In the genomic region with DNA sequence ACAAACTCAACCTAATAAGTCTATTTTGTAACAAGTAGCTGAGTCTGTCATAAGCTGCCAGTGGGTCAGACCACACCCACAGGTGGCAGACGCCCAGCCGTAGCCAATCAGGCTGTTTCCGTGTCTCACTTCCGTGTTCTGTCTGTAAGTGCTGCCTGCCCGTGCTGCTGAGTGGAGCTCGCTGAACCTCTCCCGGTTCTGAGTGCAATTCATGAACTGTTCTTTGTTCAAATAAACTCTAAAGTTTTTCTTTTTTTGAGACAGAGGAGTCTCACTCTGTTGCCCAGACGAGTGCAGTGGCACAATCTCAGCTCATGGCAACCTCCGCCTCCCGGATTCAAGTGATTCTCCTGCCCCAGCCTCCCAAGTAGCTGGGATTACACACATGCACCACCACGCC, we compare ENCODE assay signal across 19 cellular contexts. TPM values are rescaled to one million over a fixed set of nuclear protein-coding genes. Genes with fewer than 3 reads are reported as not detected.
DNase-seq lines count a peak whose midpoint lies in the region; ATAC-seq and TF ChIP-seq lines count a peak whose summit lies in the region.
"Had no signal": no experiment of that assay in that cellular context is flagged by ENCODE, and none has a peak within 500 bp of the region (broad histone marks: within the 10 kb centered on the region; RNA-seq: fewer than 3 reads in every experiment).

No MANE protein-coding gene starts in this region.

- no peak for TF ChIP-seq CTCF in foreskin keratinocyte (conservative IDR thresholded peaks at IDR 0.05)

- peaks cover 6% of the 10 kb centered on the region in 2 donors for H3K4me1 Mint-ChIP-seq in stimulated activated naive B cell treated with anti-CD40 and anti-IgM and Interleukin-4, amounts not matched to agents 10 μg/mL and 1 μg/mL and 100 μg/mL, for 72 hours
- H3K4me1 Mint-ChIP-seq: naive B cell had no signal

- H3K27ac ChIP-seq in foreskin keratinocyte: no peak overlapping the region
- H3K27ac ChIP-seq: GM23248, vagina had no signal

- no peaks in the 10 kb centered on the region for H3K4me1 ChIP-seq in foreskin keratinocyte

- H3K27ac Mint-ChIP-seq in stimulated activated naive B cell treated with anti-CD40 and anti-IgM and Interleukin-4, amounts not matched to agents 10 μg/mL and 1 μg/mL and 100 μg/mL, for 72 hours: peak overlapping the region; percentile 25
- H3K27ac Mint-ChIP-seq: activated naive CD8-positive, alpha-beta T cell treated with anti-CD3 and anti-CD28 coated beads, Interleukin-2, amount 10 ng/mL, durations not matched to agents 7 days and 5 days had no signal

- H3K36me3 Mint-ChIP-seq in stimulated activated naive B cell treated with anti-CD40 and anti-IgM and Interleukin-4, amounts not matched to agents 10 μg/mL and 1 μg/mL and 100 μg/mL, for 72 hours: peaks cover 20 to 45% of the 10 kb centered on the region in 2 donors

- no peaks in the 10 kb centered on the region for H3K9me3 Mint-ChIP-seq in stimulated activated naive B cell treated with anti-CD40 and anti-IgM and Interleukin-4, amounts not matched to agents 10 μg/mL and 1 μg/mL and 100 μg/mL, for 72 hours
- H3K9me3 Mint-ChIP-seq: activated naive CD8-positive, alpha-beta T cell treated with anti-CD3 and anti-CD28 coated beads, Interleukin-2, amount 10 ng/mL, durations not matched to agents 7 days and 5 days; naive B cell had no signal

- peaks cover 0 to 8% of the 10 kb centered on the region in 2 donors for H3K27me3 Mint-ChIP-seq in stimulated activated naive B cell treated with anti-CD40 and anti-IgM and Interleukin-4, amounts not matched to agents 10 μg/mL and 1 μg/mL and 100 μg/mL, for 72 hours
- H3K27me3 Mint-ChIP-seq: naive B cell had no signal

- peaks cover 24% of the 10 kb centered on the region for H3K27me3 ChIP-seq in foreskin keratinocyte
- H3K27me3 ChIP-seq: vagina had no signal

- no peak overlapping the region for H3K4me3 Mint-ChIP-seq in stimulated activated naive B cell treated with anti-CD40 and anti-IgM and Interleukin-4, amounts not matched to agents 10 μg/mL and 1 μg/mL and 100 μg/mL, for 72 hours
- H3K4me3 Mint-ChIP-seq: activated naive CD8-positive, alpha-beta T cell treated with anti-CD3 and anti-CD28 coated beads, Interleukin-2, amount 10 ng/mL, durations not matched to agents 7 days and 5 days had no signal

- peak; percentile 36 for DNase-seq in activated CD8-positive, alpha-beta memory T cell treated with anti-CD3 and anti-CD28 coated beads, Interleukin-2, amount 50 U/mL, for 48 hours
- no peak for DNase-seq in activated CD8-positive, alpha-beta memory T cell treated with anti-CD3 and anti-CD28 coated beads for 24 hours
- DNase-seq in NOMO-1 (lab: John Stamatoyannopoulos, UW; ENCODE audit: unreplicated experiment in 2 of 2) (peak; percentile 41 to 49), iPS-NIHi11 (ENCODE audit: low spot score) (peak; percentile 49), foreskin keratinocyte (no peak)
- no peak for DNase-seq in stimulated activated naive B cell treated with anti-CD40 and anti-IgM and Interleukin-4, amounts not matched to agents 10 μg/mL and 1 μg/mL and 100 μg/mL, for 72 hours
- no peak for DNase-seq in activated naive CD4-positive, alpha-beta T cell treated with Interleukin-2 at 50 U/mL for 16 hours
- DNase-seq: ACHN; activated naive CD8-positive, alpha-beta T cell treated with anti-CD3 and anti-CD28 coated beads, Interleukin-2, amount 10 ng/mL, durations not matched to agents 7 days and 5 days; caudate nucleus; COR-L47; GM23248; kidney glomerular epithelial cell; naive B cell; NCI-H1105; NCI-H446 treated with DMSO at 0.1 percent for 48 hours; PC-3 had no signal

- no peak for ATAC-seq in stimulated activated naive B cell treated with anti-CD40 and anti-IgM and Interleukin-4, amounts not matched to agents 10 μg/mL and 1 μg/mL and 100 μg/mL, for 72 hours (replicated peaks)
- ATAC-seq in GM21529 (IDR thresholded peaks at IDR 0.05; ENCODE audit: unreplicated experiment): no peak
- ATAC-seq in foreskin keratinocyte: no peak
- ATAC-seq: PC-3 had no signal

RNA-seq across cellular contexts. Expression of a gene that starts 25.1 kb away (rescaled TPM):
- total RNA-seq in foreskin keratinocyte: 15.6 and 18.3 TPM in 2 replicates
- 12.2 and 13.3 TPM in 2 replicates for polyA plus RNA-seq in foreskin keratinocyte

Comparison
In these comparisons a context has a peak if more than half of its experiments do, and no peak if none do; other contexts are left out.
1. DNase-seq: peak in activated CD8-positive, alpha-beta memory T cell treated with anti-CD3 and anti-CD28 coated beads, Interleukin-2, amount 50 U/mL, for 48 hours (single experiment), NOMO-1 (2 of 2) and iPS-NIHi11 (single experiment); none in activated CD8-positive, alpha-beta memory T cell treated with anti-CD3 and anti-CD28 coated beads for 24 hours (single experiment), stimulated activated naive B cell treated with anti-CD40 and anti-IgM and Interleukin-4, amounts not matched to agents 10 μg/mL and 1 μg/mL and 100 μg/mL, for 72 hours (single experiment), activated naive CD4-positive, alpha-beta T cell treated with Interleukin-2 at 50 U/mL for 16 hours (single experiment) and foreskin keratinocyte (0 of 2).